20 cellular contexts compared by ENCODE assay signal in the genomic region with DNA sequence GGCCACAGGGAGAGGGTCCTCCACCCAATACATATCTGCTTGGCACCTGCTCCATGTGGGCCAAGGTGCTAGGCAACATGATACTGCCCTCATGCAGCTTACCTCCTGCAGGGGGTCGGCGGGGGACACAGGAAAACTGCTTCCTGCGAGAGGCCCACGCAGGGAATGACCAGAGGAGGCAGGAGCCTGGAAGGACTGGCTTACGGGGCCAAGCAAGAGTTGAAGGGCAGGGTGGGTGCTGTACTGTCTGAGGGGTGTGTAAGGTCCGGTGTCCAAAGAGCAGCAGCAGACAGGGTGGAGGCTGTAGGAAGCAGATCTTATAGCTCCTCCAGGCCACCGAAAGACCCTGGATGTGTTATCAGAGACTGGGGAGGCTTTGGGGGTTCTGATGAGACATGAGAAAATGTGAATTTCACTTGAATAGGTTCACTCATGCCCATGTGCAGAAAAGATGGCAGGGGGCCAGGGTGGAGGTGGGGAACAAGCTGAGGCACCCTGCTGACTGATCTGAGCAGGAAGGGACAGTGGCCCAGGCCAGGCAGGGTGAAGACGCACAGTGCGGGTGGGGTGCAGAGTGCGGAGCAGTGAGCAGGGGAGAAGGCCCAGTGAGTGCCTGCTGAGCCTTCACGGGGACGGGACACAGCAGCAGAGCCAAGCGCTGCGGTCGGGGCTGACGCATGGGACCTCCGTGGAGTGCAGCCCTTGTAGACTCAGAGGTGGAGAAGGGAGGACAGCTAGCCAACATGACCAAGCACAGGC. TPM values are rescaled to one million over a fixed set of nuclear protein-coding genes. Genes with fewer than 3 reads are reported as not detected.
DNase-seq lines count a peak whose midpoint lies in the region; ATAC-seq and TF ChIP-seq lines count a peak whose summit lies in the region.
"Had no signal": no experiment of that assay in that cellular context is flagged by ENCODE, and none has a peak within 500 bp of the region (broad histone marks: within the 10 kb centered on the region; RNA-seq: fewer than 3 reads in every experiment).

No MANE protein-coding gene starts in this region.

- no peaks in the 10 kb centered on the region for H3K4me1 Mint-ChIP-seq in activated T-helper 1 cell treated with anti-CD3 and anti-CD28 coated beads, Interleukin-12 subunit alpha, Interleukin-12 subunit beta, Interleukin-2, Interleukin-4 antibody, amounts not matched to agents 30 ng/mL and 10 ng/mL and 1 ng/mL, durations not matched to agents 14 hours and 24 hours and 36 hours (ENCODE audit: low read depth)

- H3K4me3 ChIP-seq in BE2C (ENCODE audit: low read depth, low read length) (no peak overlapping the region), heart right ventricle (no peak overlapping the region)
- H3K4me3 ChIP-seq: hepatocyte, testis had no signal

- peak overlapping the region; percentile 13 for H3K27ac Mint-ChIP-seq in activated T-helper 1 cell treated with anti-CD3 and anti-CD28 coated beads, Interleukin-12 subunit alpha, Interleukin-12 subunit beta, Interleukin-2, Interleukin-4 antibody, amounts not matched to agents 30 ng/mL and 10 ng/mL and 1 ng/mL, durations not matched to agents 14 hours and 24 hours and 36 hours
- H3K27ac Mint-ChIP-seq: CD4-positive, alpha-beta T cell; HFFc6; memory B cell had no signal

- H3K9me3 Mint-ChIP-seq in activated T-helper 1 cell treated with anti-CD3 and anti-CD28 coated beads, Interleukin-12 subunit alpha, Interleukin-12 subunit beta, Interleukin-2, Interleukin-4 antibody, amounts not matched to agents 30 ng/mL and 10 ng/mL and 1 ng/mL, durations not matched to agents 14 hours and 24 hours and 36 hours: no peaks in the 10 kb centered on the region
- H3K9me3 Mint-ChIP-seq: CD4-positive, alpha-beta T cell; HFFc6; memory B cell had no signal

- H3K27ac ChIP-seq in heart right ventricle: peak overlapping the region in 8 of 10 donors; percentile 31 to 78 (median 66)
- H3K27ac ChIP-seq: hepatocyte, testis had no signal

- intact Hi-C loops in activated T-helper 1 cell treated with anti-CD3 and anti-CD28 coated beads, Interleukin-12 subunit alpha, Interleukin-12 subunit beta, Interleukin-2, Interleukin-4 antibody, amounts not matched to agents 30 ng/mL and 10 ng/mL and 1 ng/mL, durations not matched to agents 14 hours and 24 hours and 36 hours (cut with micrococcal nuclease): no loop called here
- intact Hi-C loops in heart right ventricle (cut with DNase I) (no loop called here), posterior vena cava (cut with DNase I) (no loop called here)

- TF ChIP-seq CTCF in BE2C (IDR thresholded peaks at IDR 0.05; ENCODE audit: low read depth, low read length) (no peak), heart right ventricle (IDR thresholded peaks at IDR 0.05) (no peak)

- DNase-seq in BE2C (peak; percentile 27), heart right ventricle (peak in 1 of 2 donors; percentile 47), posterior vena cava (ENCODE audit: low spot score) (peak; percentile 77), HuH-7.5 (ENCODE audit: low spot score) (no peak)
- no peak for DNase-seq in activated T-helper 1 cell treated with anti-CD3 and anti-CD28 coated beads, Interleukin-12 subunit alpha, Interleukin-12 subunit beta, Interleukin-2, Interleukin-4 antibody, amounts not matched to agents 30 ng/mL and 10 ng/mL and 1 ng/mL, durations not matched to agents 14 hours and 24 hours and 36 hours (ENCODE audit: low spot score)
- DNase-seq in activated CD4-positive, CD25-positive, alpha-beta regulatory T cell (lab: John Stamatoyannopoulos, UW): no peak
- DNase-seq: activated CD4-positive, alpha-beta T cell treated with anti-CD3 and anti-CD28 coated beads for 48 hours; activated CD8-positive, alpha-beta memory T cell treated with anti-CD3 and anti-CD28 coated beads, Interleukin-2, amount 50 U/mL, for 4 hours; activated effector memory CD4-positive, alpha-beta T cell treated with anti-CD3 and anti-CD28 coated beads, Interleukin-2, amount 50 U/mL, for 16 hours; CD4-positive, alpha-beta T cell; HFFc6; islet precursor cell; NCI-H2081; RPMI8226; stimulated activated CD8-positive, alpha-beta memory T cell treated with anti-CD3 and anti-CD28 coated beads, Interleukin-4, amount 100 ng/mL, for 48 hours had no signal

- no peak overlapping the region for H3K4me3 Mint-ChIP-seq in activated T-helper 1 cell treated with anti-CD3 and anti-CD28 coated beads, Interleukin-12 subunit alpha, Interleukin-12 subunit beta, Interleukin-2, Interleukin-4 antibody, amounts not matched to agents 30 ng/mL and 10 ng/mL and 1 ng/mL, durations not matched to agents 14 hours and 24 hours and 36 hours
- H3K4me3 Mint-ChIP-seq: HFFc6, memory B cell had no signal

- no peaks in the 10 kb centered on the region for H3K27me3 Mint-ChIP-seq in activated T-helper 1 cell treated with anti-CD3 and anti-CD28 coated beads, Interleukin-12 subunit alpha, Interleukin-12 subunit beta, Interleukin-2, Interleukin-4 antibody, amounts not matched to agents 30 ng/mL and 10 ng/mL and 1 ng/mL, durations not matched to agents 14 hours and 24 hours and 36 hours (ENCODE audit: insufficient read depth)
- H3K27me3 Mint-ChIP-seq: CD4-positive, alpha-beta T cell; memory B cell had no signal

- H3K9me3 ChIP-seq in BE2C (no peaks in the 10 kb centered on the region), heart right ventricle (no peaks in the 10 kb centered on the region)
- H3K9me3 ChIP-seq: testis had no signal

- H3K4me1 ChIP-seq in BE2C (peaks cover 10% of the 10 kb centered on the region), heart right ventricle (peaks cover 0 to 47% (median 33%) of the 10 kb centered on the region in 9 donors)

- 60 to 77% methylated on average over 17 of the region's 17 CpGs for WGBS in heart right ventricle, 2 donors

- H3K36me3 Mint-ChIP-seq in activated T-helper 1 cell treated with anti-CD3 and anti-CD28 coated beads, Interleukin-12 subunit alpha, Interleukin-12 subunit beta, Interleukin-2, Interleukin-4 antibody, amounts not matched to agents 30 ng/mL and 10 ng/mL and 1 ng/mL, durations not matched to agents 14 hours and 24 hours and 36 hours (ENCODE audit: low read depth): peaks cover 48% of the 10 kb centered on the region

- ATAC-seq in heart right ventricle (peak in 7 of 8 donors; percentile 28 to 73 (median 52)), GM19455 (IDR thresholded peaks at IDR 0.05; ENCODE audit: unreplicated experiment) (no peak), GM19452 (IDR thresholded peaks at IDR 0.05; ENCODE audit: unreplicated experiment) (no peak)

- H3K27me3 ChIP-seq in BE2C: no peaks in the 10 kb centered on the region
- no peaks in the 10 kb centered on the region for H3K27me3 ChIP-seq in heart right ventricle
- H3K27me3 ChIP-seq: hepatocyte, testis had no signal

- H3K36me3 ChIP-seq in BE2C (peaks cover 3% of the 10 kb centered on the region), heart right ventricle (peaks cover 0 to 96% (median 69%) of the 10 kb centered on the region in 9 donors)

RNA-seq across cellular contexts. Expression of a gene that starts 8.3 kb away (rescaled TPM):
- polyA plus RNA-seq in BE2C (2012; ENCODE audit: insufficient read depth, insufficient read length, low read depth): 50.0 TPM
- total RNA-seq in activated T-helper 1 cell treated with anti-CD3 and anti-CD28 coated beads, Interleukin-12 subunit alpha, Interleukin-12 subunit beta, Interleukin-2, Interleukin-4 antibody, amounts not matched to agents 30 ng/mL and 10 ng/mL and 1 ng/mL, durations not matched to agents 14 hours and 24 hours and 36 hours: 35.5 and 36.4 TPM in 2 replicates
- total RNA-seq in heart right ventricle: 10 to 100 TPM; 26.4 to 45.7 (median 35.8) TPM
- 10 to 100 TPM; 16.0 to 78.2 TPM for polyA plus RNA-seq in heart right ventricle
- total RNA-seq in posterior vena cava: 10 to 100 TPM; 37.9 to 53.5 TPM

RNA-seq across cellular contexts. Expression of a gene that starts 22.6 kb away (rescaled TPM):
- 22.4 TPM for polyA plus RNA-seq in BE2C (2012; ENCODE audit: insufficient read depth, insufficient read length, low read depth)
- 18.5 and 20.5 TPM in 2 replicates for total RNA-seq in activated T-helper 1 cell treated with anti-CD3 and anti-CD28 coated beads, Interleukin-12 subunit alpha, Interleukin-12 subunit beta, Interleukin-2, Interleukin-4 antibody, amounts not matched to agents 30 ng/mL and 10 ng/mL and 1 ng/mL, durations not matched to agents 14 hours and 24 hours and 36 hours
- total RNA-seq in heart right ventricle: 10 to 100 TPM in 2 of 10 donors, 1 to 10 TPM in 8; 6.0 to 16.3 (median 8.2) TPM
- polyA plus RNA-seq in heart right ventricle: 1 to 10 TPM; 3.7 to 6.9 TPM
- total RNA-seq in posterior vena cava: 1 to 10 TPM; 2.9 to 4.4 TPM

RNA-seq across cellular contexts. Expression of a gene that starts 52.3 kb away (rescaled TPM):
- polyA plus RNA-seq in BE2C (2012; ENCODE audit: insufficient read depth, insufficient read length, low read depth): 84.2 TPM
- 122 and 131 TPM in 2 replicates for total RNA-seq in activated T-helper 1 cell treated with anti-CD3 and anti-CD28 coated beads, Interleukin-12 subunit alpha, Interleukin-12 subunit beta, Interleukin-2, Interleukin-4 antibody, amounts not matched to agents 30 ng/mL and 10 ng/mL and 1 ng/mL, durations not matched to agents 14 hours and 24 hours and 36 hours
- total RNA-seq in heart right ventricle: 10 to 100 TPM; 63.8 to 84.4 (median 71.1) TPM
- polyA plus RNA-seq in heart right ventricle: 10 to 100 TPM; 23.4 to 84.6 TPM
- total RNA-seq in posterior vena cava: 10 to 100 TPM; 45.3 to 54.6 TPM

Comparison
In these comparisons a context has a peak if more than half of its experiments do, and no peak if none do; other contexts are left out.
1. DNase-seq: peak in BE2C (single experiment) and posterior vena cava (single experiment); none in activated T-helper 1 cell treated with anti-CD3 and anti-CD28 coated beads, Interleukin-12 subunit alpha, Interleukin-12 subunit beta, Interleukin-2, Interleukin-4 antibody, amounts not matched to agents 30 ng/mL and 10 ng/mL and 1 ng/mL, durations not matched to agents 14 hours and 24 hours and 36 hours (single experiment), activated CD4-positive, CD25-positive, alpha-beta regulatory T cell (0 of 4) and HuH-7.5 (single experiment).
2. ATAC-seq: peak in heart right ventricle (7 of 8); none in GM19455 (single experiment) and GM19452 (single experiment).